Comparison of ENCODE assay signal across 8 cellular contexts in genomic region chr3:11140054-11140712, GRCh38. TPM values are rescaled to one million over a fixed set of nuclear protein-coding genes. Genes with fewer than 3 reads are reported as not detected.
A peak's percentile ranks its signal among the peaks of the same experiment; 100 is the strongest.
DNase-seq lines count a peak whose midpoint lies in the region; ATAC-seq, FAIRE-seq and TF ChIP-seq lines count a peak whose summit lies in the region.

No MANE protein-coding gene starts in this region.

- H3K4me3 ChIP-seq in cardiac fibroblast (replicated peaks in 1 of 2; ENCODE audit: low read depth in 2 of 2, low read length in 2 of 2) (no peak overlapping the region), small intestine (ENCODE audit: low read depth in 1 of 2, low read length in 2 of 2) (no peak overlapping the region)
- no peak overlapping the region for H3K4me3 ChIP-seq in effector memory CD4-positive, alpha-beta T cell (ENCODE audit: insufficient read depth, low read depth, low read length, poor library complexity, severe bottlenecking)

- peaks cover 15% of the 10 kb centered on the region for H3K4me1 Mint-ChIP-seq in activated CD4-positive, alpha-beta T cell treated with anti-CD3 and anti-CD28 coated beads, Interleukin-2, amount 10 ng/mL, durations not matched to agents 24 days and 14 days

- FAIRE-seq in small intestine (lab: Jason Lieb, UNC): no peak

- peak; percentile 85 for DNase-seq in activated CD4-positive, alpha-beta T cell treated with anti-CD3 and anti-CD28 coated beads, Interleukin-2, amount 10 ng/mL, durations not matched to agents 24 days and 14 days
- no peak for DNase-seq in activated CD4-positive, alpha-beta T cell treated with anti-CD3 and anti-CD28 coated beads for 1 hour
- DNase-seq in NCI-H1092 treated with DMSO at 0.1 percent for 48 hours (lab: John Stamatoyannopoulos, UW): peak; percentile 30
- peak; percentile 58 to 83 for DNase-seq in cardiac fibroblast (ENCODE audit: low read depth in 2 of 2)
- peak; percentile 93 for DNase-seq in small intestine
- DNase-seq in effector memory CD4-positive, alpha-beta T cell: no peak
- no peak for DNase-seq in ACHN

- H3K27ac Mint-ChIP-seq in activated CD4-positive, alpha-beta T cell treated with anti-CD3 and anti-CD28 coated beads, Interleukin-2, amount 10 ng/mL, durations not matched to agents 24 days and 14 days: peak overlapping the region; percentile 8

- H3K9me3 ChIP-seq in small intestine (ENCODE audit: control insufficient read depth, low read depth): no peaks in the 10 kb centered on the region
- H3K9me3 ChIP-seq in effector memory CD4-positive, alpha-beta T cell (ENCODE audit: control insufficient read depth, low read length): no peaks in the 10 kb centered on the region

- TF ChIP-seq CTCF in cardiac fibroblast (IDR thresholded peaks at IDR 0.05; ENCODE audit: low read depth, low read length): no peak

- WGBS in small intestine, 3 donors: 2 to 17% (median 13%) methylated on average over 13 of the region's 13 CpGs

- H3K27ac ChIP-seq in small intestine (ENCODE audit: low read depth in 1 of 2, low read length in 1 of 2): peak overlapping the region in 1 of 2 donors; percentile 30
- H3K27ac ChIP-seq in effector memory CD4-positive, alpha-beta T cell (ENCODE audit: insufficient read depth, low read length, poor library complexity, severe bottlenecking): no peak overlapping the region

- intact Hi-C loops in activated CD4-positive, alpha-beta T cell treated with anti-CD3 and anti-CD28 coated beads, Interleukin-2, amount 10 ng/mL, durations not matched to agents 24 days and 14 days (cut with micrococcal nuclease): no loop called here

- no peaks in the 10 kb centered on the region for H3K27me3 ChIP-seq in small intestine (ENCODE audit: control insufficient read depth in 2 of 2, insufficient read depth in 2 of 2, low read length in 2 of 2)
- no peaks in the 10 kb centered on the region for H3K27me3 ChIP-seq in effector memory CD4-positive, alpha-beta T cell (replicated peaks; ENCODE audit: control insufficient read depth, insufficient read depth, low read length, poor library complexity, severe bottlenecking)

- ATAC-seq in HG02642 (IDR thresholded peaks at IDR 0.05; ENCODE audit: poor library complexity, unreplicated experiment): peak; percentile 97

- peaks cover 0 to 2% of the 10 kb centered on the region in 2 donors for H3K4me1 ChIP-seq in small intestine (ENCODE audit: control insufficient read depth in 2 of 2, insufficient read depth in 1 of 2, low read depth in 1 of 2, low read length in 1 of 2)
- peaks cover 4% of the 10 kb centered on the region for H3K4me1 ChIP-seq in effector memory CD4-positive, alpha-beta T cell (ENCODE audit: control insufficient read depth, insufficient read depth, low read length, poor library complexity, severe bottlenecking)

- no peaks in the 10 kb centered on the region for H3K36me3 Mint-ChIP-seq in activated CD4-positive, alpha-beta T cell treated with anti-CD3 and anti-CD28 coated beads, Interleukin-2, amount 10 ng/mL, durations not matched to agents 24 days and 14 days (ENCODE audit: low read depth)

- in situ Hi-C loops in ACHN (cut with HindIII; ENCODE audit: low pct_ligation_motif_present, low pct_unique_long_range_greater_than_20kb, low sequenced_read_pairs): no loop called here

- no peaks in the 10 kb centered on the region for H3K36me3 ChIP-seq in small intestine (ENCODE audit: control insufficient read depth in 2 of 2, insufficient read depth in 2 of 2, low read length in 2 of 2)
- no peaks in the 10 kb centered on the region for H3K36me3 ChIP-seq in effector memory CD4-positive, alpha-beta T cell (ENCODE audit: control insufficient read depth, insufficient read depth, low read length)

- peaks cover 11% of the 10 kb centered on the region for H3K27me3 Mint-ChIP-seq in activated CD4-positive, alpha-beta T cell treated with anti-CD3 and anti-CD28 coated beads, Interleukin-2, amount 10 ng/mL, durations not matched to agents 24 days and 14 days

- H3K4me3 Mint-ChIP-seq in activated CD4-positive, alpha-beta T cell treated with anti-CD3 and anti-CD28 coated beads, Interleukin-2, amount 10 ng/mL, durations not matched to agents 24 days and 14 days: peak overlapping the region; percentile 13

- H3K9me3 Mint-ChIP-seq in activated CD4-positive, alpha-beta T cell treated with anti-CD3 and anti-CD28 coated beads, Interleukin-2, amount 10 ng/mL, durations not matched to agents 24 days and 14 days: peaks cover 8% of the 10 kb centered on the region

RNA-seq across cellular contexts. Expression of gene HRH1, which starts 14.1 kb away (rescaled TPM):
- total RNA-seq in activated CD4-positive, alpha-beta T cell treated with anti-CD3 and anti-CD28 coated beads, Interleukin-2, amount 10 ng/mL, durations not matched to agents 24 days and 14 days: 0.42 and 0.52 TPM in 2 replicates
- polyA plus RNA-seq in small intestine: 1 to 10 TPM; 1.1 to 3.8 (median 1.6) TPM

Comparison
In these comparisons a context has a peak if more than half of its experiments do, and no peak if none do; other contexts are left out.
1. DNase-seq: peak in activated CD4-positive, alpha-beta T cell treated with anti-CD3 and anti-CD28 coated beads, Interleukin-2, amount 10 ng/mL, durations not matched to agents 24 days and 14 days (single experiment), NCI-H1092 treated with DMSO at 0.1 percent for 48 hours (single experiment), cardiac fibroblast (2 of 2) and small intestine (single experiment); none in activated CD4-positive, alpha-beta T cell treated with anti-CD3 and anti-CD28 coated beads for 1 hour (single experiment), effector memory CD4-positive, alpha-beta T cell (0 of 3) and ACHN (single experiment).